18 cellular contexts compared by ENCODE assay signal in genomic region chr4:148239406-148239805, GRCh38.
DNase-seq lines count a peak whose midpoint lies in the region; ATAC-seq and TF ChIP-seq lines count a peak whose summit lies in the region.
"Had no signal": no experiment of that assay in that cellular context is flagged by ENCODE, and none has a peak within 500 bp of the region (broad histone marks: within the 10 kb centered on the region; RNA-seq: fewer than 3 reads in every experiment).

No MANE protein-coding gene starts in this region.

- WGBS in stomach, 5 donors = 81 to 95% (median 90%) methylated on average over 2 of the region's 2 CpGs

- no peak overlapping the region for H3K4me3 ChIP-seq in left ventricle myocardium inferior
- no peak overlapping the region for H3K4me3 ChIP-seq in stomach
- H3K4me3 ChIP-seq: MG63, Peyer's patch had no signal

- H3K9me3 ChIP-seq in left ventricle myocardium inferior (replicated peaks) (no peaks in the 10 kb centered on the region), stomach (no peaks in the 10 kb centered on the region)
- H3K9me3 ChIP-seq: MG63, Peyer's patch had no signal

- H3K36me3 ChIP-seq in left ventricle myocardium inferior = no peaks in the 10 kb centered on the region
- no peaks in the 10 kb centered on the region for H3K36me3 ChIP-seq in stomach
- H3K36me3 ChIP-seq: MG63, Peyer's patch had no signal

- H3K27ac Mint-ChIP-seq in stimulated activated effector memory CD8-positive, alpha-beta T cell treated with anti-CD3 and anti-CD28 coated beads, Interleukin-12 subunit alpha, Interleukin-12 subunit beta, amount 100 ng/mL, for 72 hours = no peak overlapping the region
- no peak overlapping the region for H3K27ac Mint-ChIP-seq in HFFc6

- no peaks in the 10 kb centered on the region for H3K9me3 Mint-ChIP-seq in stimulated activated effector memory CD8-positive, alpha-beta T cell treated with anti-CD3 and anti-CD28 coated beads, Interleukin-12 subunit alpha, Interleukin-12 subunit beta, amount 100 ng/mL, for 72 hours
- peaks cover 4% of the 10 kb centered on the region; the same call in 1 of the 2 replicates for H3K9me3 Mint-ChIP-seq in HFFc6

- TF ChIP-seq POLR2A in stomach (IDR thresholded peaks at IDR 0.05) = no peak

- H3K27me3 ChIP-seq in left ventricle myocardium inferior (ENCODE audit: low read depth) (no peaks in the 10 kb centered on the region), stomach (no peaks in the 10 kb centered on the region)
- H3K27me3 ChIP-seq: MG63, Peyer's patch had no signal

- TF ChIP-seq CTCF in left ventricle myocardium inferior (IDR thresholded peaks at IDR 0.05; ENCODE audit: borderline replicate concordance) = no peak
- TF ChIP-seq CTCF in HFFc6 (IDR thresholded peaks at IDR 0.05) = no peak
- TF ChIP-seq CTCF in stomach (IDR thresholded peaks at IDR 0.05) = no peak

- no peaks in the 10 kb centered on the region for H3K36me3 Mint-ChIP-seq in stimulated activated effector memory CD8-positive, alpha-beta T cell treated with anti-CD3 and anti-CD28 coated beads, Interleukin-12 subunit alpha, Interleukin-12 subunit beta, amount 100 ng/mL, for 72 hours
- no peaks in the 10 kb centered on the region for H3K36me3 Mint-ChIP-seq in HFFc6 (ENCODE audit: low read depth)

- peaks cover 13% of the 10 kb centered on the region for H3K4me1 Mint-ChIP-seq in stimulated activated effector memory CD8-positive, alpha-beta T cell treated with anti-CD3 and anti-CD28 coated beads, Interleukin-12 subunit alpha, Interleukin-12 subunit beta, amount 100 ng/mL, for 72 hours
- H3K4me1 Mint-ChIP-seq in HFFc6 (ENCODE audit: low read depth) = no peaks in the 10 kb centered on the region

- no peak for ATAC-seq in left cardiac atrium
- ATAC-seq in stimulated activated effector memory CD8-positive, alpha-beta T cell treated with anti-CD3 and anti-CD28 coated beads, Interleukin-12 subunit alpha, Interleukin-12 subunit beta, amount 100 ng/mL, for 72 hours = peak; percentile 43

- no peak overlapping the region for H3K4me3 Mint-ChIP-seq in stimulated activated effector memory CD8-positive, alpha-beta T cell treated with anti-CD3 and anti-CD28 coated beads, Interleukin-12 subunit alpha, Interleukin-12 subunit beta, amount 100 ng/mL, for 72 hours
- no peak overlapping the region for H3K4me3 Mint-ChIP-seq in HFFc6

- H3K27ac ChIP-seq in left ventricle myocardium inferior (replicated peaks) (no peak overlapping the region), stomach (no peak overlapping the region)
- H3K27ac ChIP-seq: 22Rv1 had no signal

- intact Hi-C loops in left cardiac atrium (cut with DNase I) = no loop called here
- intact Hi-C loops in left ventricle myocardium inferior (cut with micrococcal nuclease) = no loop called here
- intact Hi-C loops in stomach (cut with DNase I; ENCODE audit: low total_unique reads) = no loop called here

- DNase-seq in DMS 273 (lab: John Stamatoyannopoulos, UW; ENCODE audit: unreplicated experiment) = peak; percentile 33
- no peak for DNase-seq in DMS 273 treated with DMSO at 0.1 percent for 48 hours (lab: John Stamatoyannopoulos, UW)
- peak; percentile 32 for DNase-seq in left cardiac atrium
- no peak for DNase-seq in left ventricle myocardium inferior
- DNase-seq in RPMI8226 = peak; percentile 35
- no peak for DNase-seq in stimulated activated effector memory CD8-positive, alpha-beta T cell treated with anti-CD3 and anti-CD28 coated beads, Interleukin-12 subunit alpha, Interleukin-12 subunit beta, amount 100 ng/mL, for 72 hours (ENCODE audit: low spot score in 2 of 2)
- DNase-seq in HFFc6 = no peak
- DNase-seq in stomach = no peak
- DNase-seq: C1 segment of cervical spinal cord, H7, MG63, NCI-H1105 treated with DMSO at 0.1 percent for 48 hours, NCI-H1930, NCI-H2171, NCI-H510A, SIG-M5 had no signal

- H3K4me1 ChIP-seq in left ventricle myocardium inferior (peaks cover 39% of the 10 kb centered on the region), stomach (peaks cover 0 to 5% (median 0%) of the 10 kb centered on the region in 4 donors)

- no peak for TF ChIP-seq EP300 in stomach (IDR thresholded peaks at IDR 0.05)

- H3K27me3 Mint-ChIP-seq in HFFc6 (ENCODE audit: insufficient read depth) = peaks cover 2% of the 10 kb centered on the region

Comparison
In these comparisons a context has a peak if more than half of its experiments do, and no peak if none do; other contexts are left out.
1. DNase-seq: peak in DMS 273 (single experiment), left cardiac atrium (single experiment) and RPMI8226 (single experiment); none in DMS 273 treated with DMSO at 0.1 percent for 48 hours (single experiment), left ventricle myocardium inferior (single experiment), stimulated activated effector memory CD8-positive, alpha-beta T cell treated with anti-CD3 and anti-CD28 coated beads, Interleukin-12 subunit alpha, Interleukin-12 subunit beta, amount 100 ng/mL, for 72 hours (0 of 2), HFFc6 (single experiment) and stomach (single experiment).